In the genomic region with DNA sequence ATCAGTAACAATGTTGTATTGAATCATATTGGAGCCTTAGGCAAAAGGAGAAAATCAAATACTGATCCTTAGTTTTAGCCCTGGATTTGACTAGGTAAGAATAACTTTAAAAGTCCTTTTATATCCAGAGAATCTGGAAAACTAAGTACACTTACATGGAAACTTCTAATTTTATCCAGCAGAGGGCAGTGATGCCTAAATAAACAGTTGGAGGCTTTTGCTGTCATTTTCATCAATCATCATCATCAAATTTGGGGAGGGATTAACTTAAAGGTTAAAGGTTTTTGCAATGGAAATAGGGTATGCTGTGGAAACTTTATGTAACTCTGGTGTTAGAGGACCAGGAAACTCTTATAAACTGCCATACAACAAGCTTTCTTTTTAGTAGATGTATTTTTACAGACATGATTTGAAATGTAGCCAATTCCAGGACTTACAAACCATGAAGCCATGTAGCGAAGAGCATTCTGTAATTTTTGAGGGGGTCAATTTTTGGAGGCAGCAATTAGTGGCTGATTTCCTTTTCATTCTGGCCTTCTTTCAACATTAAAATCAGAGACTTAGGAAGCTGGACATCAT, we compare ENCODE assay signal across 8 cellular contexts.
DNase-seq lines count a peak whose midpoint lies in the region; ATAC-seq, FAIRE-seq and TF ChIP-seq lines count a peak whose summit lies in the region.

No MANE protein-coding gene starts in this region.

- no peak overlapping the region for H2AFZ ChIP-seq in K562 (ENCODE audit: low read depth, low read length)

- WGBS in K562 (ENCODE audit: insufficient coverage, low coverage, missing lambda C conversion rate), result 43% methylated on average over 1 of the region's 1 CpG

- CTCF ChIA-PET in K562 (lab: Yijun Ruan, JAX; ENCODE audit: low intra/inter-chr PET ratio), result interaction anchor here (1.2 kb wide), 1 partner anchor 38 kb away, joined by 6 read pairs; no protein-coding TSS in a partner anchor

- H3K27ac ChIP-seq in K562 (ENCODE audit: extremely low read depth, low read depth, low read length), result no peak overlapping the region

- H3K9me3 ChIP-seq in K562 (replicated peaks; ENCODE audit: control insufficient read depth, insufficient read depth, low read depth, low read length), result no peaks in the 10 kb centered on the region

- H3K36me3 ChIP-seq in K562 (ENCODE audit: control insufficient read depth, insufficient read depth, low read length), result no peaks in the 10 kb centered on the region

- peaks cover 0 to 7% of the 10 kb centered on the region in 2 experiments; a peak in 3 of 5 replicates for H3K27me3 ChIP-seq in K562 (ENCODE audit: control insufficient read depth in 2 of 2, insufficient read depth in 2 of 2, low read length in 2 of 2)

- H4K20me1 ChIP-seq in K562 (replicated peaks; ENCODE audit: control insufficient read depth, insufficient read depth, low read length), result no peaks in the 10 kb centered on the region

- POLR2A ChIA-PET in K562 (lab: Yijun Ruan, JAX), result no interaction called here

- no peak overlapping the region for H3K4me3 ChIP-seq in K562

- peak; percentile 75 for FAIRE-seq in K562 (lab: Jason Lieb, UNC)

- TF ChIP-seq CTCF in GM20000 (IDR thresholded peaks at IDR 0.05; ENCODE audit: extremely low read depth, missing control alignments) (no peak), K562 (IDR thresholded peaks at IDR 0.05 in 2 of 3, conservative IDR thresholded peaks at IDR 0.05 in 1 of 3; ENCODE audit: insufficient read depth in 2 of 3, low read depth in 1 of 3, low read length in 3 of 3) (peak; percentile 37 to 69 (median 40); a peak in 4 of 6 replicates)

- H3K4me1 ChIP-seq in K562 (replicated peaks in 1 of 2; ENCODE audit: control insufficient read depth in 2 of 2, insufficient read depth in 2 of 2, low read length in 2 of 2), result no peaks in the 10 kb centered on the region

- no peak overlapping the region for H3K9ac ChIP-seq in K562 (ENCODE audit: insufficient read depth in 1 of 2, low read depth in 2 of 2, low read length in 2 of 2)

- H3K4me2 ChIP-seq in K562 (ENCODE audit: insufficient read depth, low read length), result no peak overlapping the region

- no peak for TF ChIP-seq POLR2A in K562 (conservative IDR thresholded peaks at IDR 0.05)

- TF ChIP-seq EP300 in K562 (IDR thresholded peaks at IDR 0.05; ENCODE audit: low read length), result no peak

- ATAC-seq in K562 (peak; percentile 22; the same call in 1 of the 3 replicates), left lobe of liver (peak; percentile 81), GM21723 (IDR thresholded peaks at IDR 0.05; ENCODE audit: unreplicated experiment) (no peak)

- BruUV-seq in K562 (replicated peaks; lab: Mats Ljungman, UMichigan), result no TSS peak

- in situ Hi-C loops in K562 (cut with MboI), result no loop called here

- peak; percentile 61 to 80 for TF ChIP-seq RAD21 in K562 (CRISPR knock-in tag; conservative IDR thresholded peaks at IDR 0.05 in 1 of 2, IDR thresholded peaks at IDR 0.05 in 1 of 2)

- DNase-seq in CD1c-positive myeloid dendritic cell (ENCODE audit: extremely low spot score) (peak; percentile 66), GM20000 (ENCODE audit: low spot score) (peak; percentile 29), NCI-H460 (ENCODE audit: extremely low read depth, low read depth) (peak; percentile 61), K562 (ENCODE audit: extremely low read depth in 1 of 4, low spot score in 3 of 4) (peak; percentile 22 to 52 (median 26)), left lobe of liver (ENCODE audit: low spot score) (no peak), epidermal melanocyte (ENCODE audit: insufficient read length, low spot score) (no peak), NCI-H524 treated with DMSO at 0.1 percent for 48 hours (lab: John Stamatoyannopoulos, UW) (no peak)

- H3K79me2 ChIP-seq in K562 (ENCODE audit: control insufficient read depth, insufficient read depth, low read length), result no peaks in the 10 kb centered on the region

- no peaks in the 10 kb centered on the region for H3K9me1 ChIP-seq in K562 (ENCODE audit: control insufficient read depth, insufficient read depth, low read length)

- intact Hi-C loops in K562 (cut with micrococcal nuclease), result loop anchor here (1.0 to 5.0 kb wide), 4 partner anchors 37 to 1102 kb away; no protein-coding TSS in a partner anchor

TF ChIP-seq in K562, 482 proteins besides CTCF, POLR2A, EP300 and RAD21 (continues in another document):
- TF ChIP-seq, protein P1, sequence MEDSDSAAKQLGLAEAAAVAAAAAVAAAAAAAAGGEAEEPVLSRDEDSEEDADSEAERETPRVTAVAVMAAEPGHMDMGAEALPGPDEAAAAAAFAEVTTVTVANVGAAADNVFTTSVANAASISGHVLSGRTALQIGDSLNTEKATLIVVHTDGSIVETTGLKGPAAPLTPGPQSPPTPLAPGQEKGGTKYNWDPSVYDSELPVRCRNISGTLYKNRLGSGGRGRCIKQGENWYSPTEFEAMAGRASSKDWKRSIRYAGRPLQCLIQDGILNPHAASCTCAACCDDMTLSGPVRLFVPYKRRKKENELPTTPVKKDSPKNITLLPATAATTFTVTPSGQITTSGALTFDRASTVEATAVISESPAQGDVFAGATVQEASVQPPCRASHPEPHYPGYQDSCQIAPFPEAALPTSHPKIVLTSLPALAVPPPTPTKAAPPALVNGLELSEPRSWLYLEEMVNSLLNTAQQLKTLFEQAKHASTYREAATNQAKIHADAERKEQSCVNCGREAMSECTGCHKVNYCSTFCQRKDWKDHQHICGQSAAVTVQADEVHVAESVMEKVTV (CRISPR knock-in tag; IDR thresholded peaks at IDR 0.05), result peak; percentile 11; the same call in 1 of the 2 replicates
- TF ChIP-seq DACH1 (IDR thresholded peaks at IDR 0.05; ENCODE audit: partially characterized antibody) (no peak), ZNF140 (CRISPR knock-in tag; IDR thresholded peaks at IDR 0.05) (no peak), CBX3 (IDR thresholded peaks at IDR 0.05; ENCODE audit: borderline replicate concordance in 1 of 2, low read length in 2 of 2) (no peak), MEIS2 (IDR thresholded peaks at IDR 0.05; ENCODE audit: partially characterized antibody) (peak; percentile 91), STAT5B (CRISPR knock-in tag; IDR thresholded peaks at IDR 0.05) (no peak), ARID3A (IDR thresholded peaks at IDR 0.05; ENCODE audit: borderline replicate concordance, low read depth, low read length) (0 out of 2 replicates have a peak, but pooled peaks have one; percentile 24), ZNF280A (IDR thresholded peaks at IDR 0.05; ENCODE audit: low read depth, partially characterized antibody) (no peak), U2AF1 (optimal IDR thresholded peaks at IDR 0.05; ENCODE audit: low read depth, low read length) (no peak), ZNF766 (CRISPR knock-in tag; conservative IDR thresholded peaks at IDR 0.05) (no peak)
- TF ChIP-seq, protein P2, sequence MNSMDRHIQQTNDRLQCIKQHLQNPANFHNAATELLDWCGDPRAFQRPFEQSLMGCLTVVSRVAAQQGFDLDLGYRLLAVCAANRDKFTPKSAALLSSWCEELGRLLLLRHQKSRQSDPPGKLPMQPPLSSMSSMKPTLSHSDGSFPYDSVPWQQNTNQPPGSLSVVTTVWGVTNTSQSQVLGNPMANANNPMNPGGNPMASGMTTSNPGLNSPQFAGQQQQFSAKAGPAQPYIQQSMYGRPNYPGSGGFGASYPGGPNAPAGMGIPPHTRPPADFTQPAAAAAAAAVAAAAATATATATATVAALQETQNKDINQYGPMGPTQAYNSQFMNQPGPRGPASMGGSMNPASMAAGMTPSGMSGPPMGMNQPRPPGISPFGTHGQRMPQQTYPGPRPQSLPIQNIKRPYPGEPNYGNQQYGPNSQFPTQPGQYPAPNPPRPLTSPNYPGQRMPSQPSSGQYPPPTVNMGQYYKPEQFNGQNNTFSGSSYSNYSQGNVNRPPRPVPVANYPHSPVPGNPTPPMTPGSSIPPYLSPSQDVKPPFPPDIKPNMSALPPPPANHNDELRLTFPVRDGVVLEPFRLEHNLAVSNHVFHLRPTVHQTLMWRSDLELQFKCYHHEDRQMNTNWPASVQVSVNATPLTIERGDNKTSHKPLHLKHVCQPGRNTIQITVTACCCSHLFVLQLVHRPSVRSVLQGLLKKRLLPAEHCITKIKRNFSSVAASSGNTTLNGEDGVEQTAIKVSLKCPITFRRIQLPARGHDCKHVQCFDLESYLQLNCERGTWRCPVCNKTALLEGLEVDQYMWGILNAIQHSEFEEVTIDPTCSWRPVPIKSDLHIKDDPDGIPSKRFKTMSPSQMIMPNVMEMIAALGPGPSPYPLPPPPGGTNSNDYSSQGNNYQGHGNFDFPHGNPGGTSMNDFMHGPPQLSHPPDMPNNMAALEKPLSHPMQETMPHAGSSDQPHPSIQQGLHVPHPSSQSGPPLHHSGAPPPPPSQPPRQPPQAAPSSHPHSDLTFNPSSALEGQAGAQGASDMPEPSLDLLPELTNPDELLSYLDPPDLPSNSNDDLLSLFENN (IDR thresholded peaks at IDR 0.05; ENCODE audit: low read depth in 2 of 2, low read length in 2 of 2), result no peak

Comparison
In these comparisons a context has a peak if more than half of its experiments do, and no peak if none do; other contexts are left out.
1. DNase-seq: peak in CD1c-positive myeloid dendritic cell (single experiment), GM20000 (single experiment), NCI-H460 (single experiment) and K562 (4 of 4); none in left lobe of liver (single experiment), epidermal melanocyte (single experiment) and NCI-H524 treated with DMSO at 0.1 percent for 48 hours (single experiment).